ENCODE assay signal across 10 cellular contexts in the genomic region with DNA sequence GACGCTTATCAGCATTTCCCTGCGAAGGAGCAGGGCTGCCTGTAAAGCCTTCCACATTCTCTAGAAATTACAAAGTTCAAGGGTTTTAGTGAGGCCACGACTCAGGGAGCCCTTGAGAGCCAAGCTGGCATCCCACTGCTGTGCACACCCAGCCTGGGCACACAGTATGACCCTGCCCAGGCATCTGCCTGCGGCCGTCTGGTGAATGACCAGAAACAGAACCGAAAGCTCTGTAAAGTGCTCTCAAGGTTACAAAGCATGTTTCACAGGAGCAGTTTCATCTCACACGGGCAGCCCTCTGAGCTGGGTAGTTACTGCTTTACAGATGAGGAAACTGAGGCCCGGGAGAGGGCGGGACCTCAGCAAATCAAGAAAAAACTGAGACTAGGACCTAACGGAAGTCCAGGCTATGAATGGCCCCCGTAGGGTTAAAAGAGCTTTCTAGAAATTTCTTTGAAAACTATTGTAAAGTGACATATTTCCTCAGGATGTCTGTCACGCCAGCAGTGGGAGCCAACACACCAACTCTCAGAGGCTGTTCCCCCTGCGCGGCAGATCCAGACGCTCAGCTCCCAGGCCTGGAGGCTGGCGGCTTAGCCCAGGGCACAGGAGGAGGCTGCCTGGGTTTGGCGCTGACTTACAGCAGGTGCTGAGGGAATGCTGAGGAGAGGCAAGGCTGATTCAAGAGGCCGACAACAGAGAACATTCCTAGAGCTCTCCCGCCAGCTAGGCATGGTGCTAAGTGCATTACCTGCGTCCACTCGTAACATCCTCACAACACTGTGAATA. TPM values are rescaled to one million over a fixed set of nuclear protein-coding genes. Genes with fewer than 3 reads are reported as not detected.
DNase-seq lines count a peak whose midpoint lies in the region; ATAC-seq and TF ChIP-seq lines count a peak whose summit lies in the region.
"Had no signal": no experiment of that assay in that cellular context is flagged by ENCODE, and none has a peak within 500 bp of the region (broad histone marks: within the 10 kb centered on the region; RNA-seq: fewer than 3 reads in every experiment).

No MANE protein-coding gene starts in this region.

- H3K27me3 ChIP-seq in cardiac muscle cell, result no peaks in the 10 kb centered on the region
- no peaks in the 10 kb centered on the region for H3K27me3 ChIP-seq in thyroid gland
- no peaks in the 10 kb centered on the region for H3K27me3 ChIP-seq in prostate gland (replicated peaks; ENCODE audit: insufficient read depth)

- no peak overlapping the region for H3K4me3 Mint-ChIP-seq in activated CD4-positive, alpha-beta T cell treated with anti-CD3 and anti-CD28 coated beads for 36 hours

- H3K36me3 ChIP-seq in cardiac muscle cell, result no peaks in the 10 kb centered on the region
- no peaks in the 10 kb centered on the region for H3K36me3 ChIP-seq in thyroid gland
- no peaks in the 10 kb centered on the region for H3K36me3 ChIP-seq in prostate gland
- H3K36me3 ChIP-seq: suprapubic skin had no signal

- H3K4me3 ChIP-seq in cardiac muscle cell (no peak overlapping the region), thyroid gland (replicated peaks in 1 of 3) (no peak overlapping the region), prostate gland (no peak overlapping the region)
- H3K4me3 ChIP-seq: psoas muscle, suprapubic skin had no signal

- H3K27ac Mint-ChIP-seq in activated CD4-positive, alpha-beta T cell treated with anti-CD3 and anti-CD28 coated beads for 36 hours, result no peak overlapping the region

- POLR2A ChIA-PET in activated CD4-positive, alpha-beta T cell treated with anti-CD3 and anti-CD28 coated beads for 36 hours (lab: Charles Lee), result no interaction called here

- H3K27me3 Mint-ChIP-seq in activated CD4-positive, alpha-beta T cell treated with anti-CD3 and anti-CD28 coated beads for 36 hours, result peaks cover 3% of the 10 kb centered on the region

- H3K4me1 ChIP-seq in cardiac muscle cell (ENCODE audit: low read depth), result peaks cover 15% of the 10 kb centered on the region
- peaks cover 2 to 15% of the 10 kb centered on the region in 2 donors for H3K4me1 ChIP-seq in thyroid gland
- H3K4me1 ChIP-seq in prostate gland (replicated peaks), result no peaks in the 10 kb centered on the region
- H3K4me1 ChIP-seq: psoas muscle had no signal

- CTCF ChIA-PET in activated CD4-positive, alpha-beta T cell treated with anti-CD3 and anti-CD28 coated beads for 36 hours (lab: Charles Lee), result interaction anchor here (0.7 kb wide), 1 partner anchor 771 kb away, joined by 3 read pairs; no protein-coding TSS in a partner anchor

- peaks cover 2% of the 10 kb centered on the region for H3K36me3 Mint-ChIP-seq in activated CD4-positive, alpha-beta T cell treated with anti-CD3 and anti-CD28 coated beads for 36 hours (ENCODE audit: low read depth)

- DNase-seq in cardiac muscle cell (ENCODE audit: low read depth in 1 of 2, low spot score in 1 of 2) (peak; percentile 22 to 37), left cardiac atrium (no peak), NCI-H128 (lab: John Stamatoyannopoulos, UW; ENCODE audit: unreplicated experiment) (peak; percentile 18), ecto neural progenitor cell (ENCODE audit: low spot score) (peak; percentile 58), thyroid gland (peak; percentile 67 to 72), prostate gland (ENCODE audit: low spot score) (no peak)
- DNase-seq in activated CD4-positive, alpha-beta T cell treated with anti-CD3 and anti-CD28 coated beads for 36 hours, result no peak

- H3K9me3 ChIP-seq in cardiac muscle cell (ENCODE audit: low read depth), result no peaks in the 10 kb centered on the region
- no peaks in the 10 kb centered on the region for H3K9me3 ChIP-seq in thyroid gland
- no peaks in the 10 kb centered on the region for H3K9me3 ChIP-seq in prostate gland
- H3K9me3 ChIP-seq: psoas muscle, suprapubic skin had no signal

- H3K4me1 Mint-ChIP-seq in activated CD4-positive, alpha-beta T cell treated with anti-CD3 and anti-CD28 coated beads for 36 hours, result peaks cover 2% of the 10 kb centered on the region

- WGBS in thyroid gland, 2 donors, result 58 to 64% methylated on average over 21 of the region's 21 CpGs
- WGBS in prostate gland, result 67% methylated on average over 21 of the region's 21 CpGs

- H3K27ac ChIP-seq in cardiac muscle cell (no peak overlapping the region), thyroid gland (peak overlapping the region in 1 of 3 donors; percentile 18), prostate gland (no peak overlapping the region)
- H3K27ac ChIP-seq: psoas muscle, suprapubic skin had no signal

- TF ChIP-seq CTCF in cardiac muscle cell (IDR thresholded peaks at IDR 0.05; ENCODE audit: low read depth, low read length) (peak; percentile 20), thyroid gland (IDR thresholded peaks at IDR 0.05) (peak in 3 of 6 experiments; percentile 35 to 46 (median 44)), prostate gland (IDR thresholded peaks at IDR 0.05) (peak in 2 of 4 experiments; percentile 31 to 45)

- ATAC-seq in left cardiac atrium, result no peak
- ATAC-seq in activated CD4-positive, alpha-beta T cell treated with anti-CD3 and anti-CD28 coated beads for 36 hours, result no peak
- ATAC-seq in GM19455 (IDR thresholded peaks at IDR 0.05; ENCODE audit: unreplicated experiment), result no peak
- ATAC-seq: psoas muscle had no signal

- intact Hi-C loops in left cardiac atrium (cut with DNase I), result loop anchor here in 1 of 2 donors (10.0 kb wide), 1 partner anchor 157 kb away; a partner anchor contains a TSS
- intact Hi-C loops in thyroid gland (cut with DNase I), result loop anchor here (10.0 kb wide), 1 partner anchor 167 kb away; no protein-coding TSS in a partner anchor
- intact Hi-C loops in prostate gland (cut with DNase I), result loop anchor here (10.0 kb wide), 1 partner anchor 157 kb away; a partner anchor contains a TSS
- intact Hi-C loops in activated CD4-positive, alpha-beta T cell treated with anti-CD3 and anti-CD28 coated beads for 36 hours (cut with DNase I, micrococcal nuclease), result no loop called here

- no peaks in the 10 kb centered on the region for H3K9me3 Mint-ChIP-seq in activated CD4-positive, alpha-beta T cell treated with anti-CD3 and anti-CD28 coated beads for 36 hours (ENCODE audit: low read depth)

- TF ChIP-seq POLR2A in thyroid gland (IDR thresholded peaks at IDR 0.05) (no peak), prostate gland (IDR thresholded peaks at IDR 0.05) (no peak)

RNA-seq across cellular contexts. Expression of a gene that starts 7.7 kb away (rescaled TPM):
- total RNA-seq in cardiac muscle cell, result 46.4 and 48.8 TPM in 2 replicates
- polyA plus RNA-seq in cardiac muscle cell, result 5.7 and 6.4 TPM in 2 replicates
- 10 to 100 TPM; 13.9 to 18.2 TPM for total RNA-seq in left cardiac atrium
- total RNA-seq in thyroid gland, result 10 to 100 TPM; 47.6 to 82.4 (median 68.7) TPM
- total RNA-seq in prostate gland, result 10 to 100 TPM; 43.9 to 47.3 TPM
- 10 to 100 TPM; 64.1 to 68.3 TPM for total RNA-seq in activated CD4-positive, alpha-beta T cell treated with anti-CD3 and anti-CD28 coated beads for 36 hours

Comparison
In these comparisons a context has a peak if more than half of its experiments do, and no peak if none do; other contexts are left out.
1. DNase-seq: peak in cardiac muscle cell (2 of 2), NCI-H128 (single experiment), ecto neural progenitor cell (single experiment) and thyroid gland (2 of 2); none in left cardiac atrium (single experiment), prostate gland (single experiment) and activated CD4-positive, alpha-beta T cell treated with anti-CD3 and anti-CD28 coated beads for 36 hours (single experiment).
2. intact Hi-C loops: an anchor here in thyroid gland (10.0 kb wide) and prostate gland (10.0 kb wide); none called in activated CD4-positive, alpha-beta T cell treated with anti-CD3 and anti-CD28 coated beads for 36 hours.